In the genomic region with DNA sequence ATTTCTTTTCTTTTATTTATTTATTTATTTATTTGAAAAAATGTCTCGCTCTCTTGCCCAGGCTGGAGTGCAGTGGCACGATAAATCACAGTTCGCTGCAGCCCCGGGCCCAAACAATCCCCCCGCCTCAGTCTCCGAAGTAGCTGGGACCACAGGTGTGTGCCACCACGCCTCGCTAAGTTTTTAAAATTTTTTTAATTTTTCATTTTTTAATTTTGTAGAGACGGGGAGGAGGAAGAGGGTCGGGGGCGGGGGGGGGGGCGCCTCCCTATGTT, we compare ENCODE assay signal across 8 cellular contexts. TPM values are rescaled to one million over a fixed set of nuclear protein-coding genes. Genes with fewer than 3 reads are reported as not detected.
DNase-seq lines count a peak whose midpoint lies in the region; ATAC-seq lines count a peak whose summit lies in the region.

No MANE protein-coding gene starts in this region.

- H3K27ac Mint-ChIP-seq in activated naive CD8-positive, alpha-beta T cell treated with anti-CD3 and anti-CD28 coated beads for 36 hours: peak overlapping the region; percentile 91
- H3K27ac Mint-ChIP-seq in stimulated activated naive B cell treated with anti-CD40 and anti-IgM and Interleukin-4, amounts not matched to agents 10 μg/mL and 1 μg/mL and 100 μg/mL, for 72 hours: peak overlapping the region; percentile 99

- H3K9me3 ChIP-seq in iPS-18c (ENCODE audit: control insufficient read depth, insufficient read depth, low read length): no peaks in the 10 kb centered on the region

- peak overlapping the region; percentile 92 for H3K4me3 Mint-ChIP-seq in activated naive CD8-positive, alpha-beta T cell treated with anti-CD3 and anti-CD28 coated beads for 36 hours
- H3K4me3 Mint-ChIP-seq in stimulated activated naive B cell treated with anti-CD40 and anti-IgM and Interleukin-4, amounts not matched to agents 10 μg/mL and 1 μg/mL and 100 μg/mL, for 72 hours: peak overlapping the region; percentile 92 to 99

- DNase-seq in activated naive CD8-positive, alpha-beta T cell treated with anti-CD3 and anti-CD28 coated beads for 36 hours: no peak
- no peak for DNase-seq in stimulated activated naive B cell treated with anti-CD40 and anti-IgM and Interleukin-4, amounts not matched to agents 10 μg/mL and 1 μg/mL and 100 μg/mL, for 72 hours
- no peak for DNase-seq in HuH-7.5 (ENCODE audit: low spot score)
- no peak for DNase-seq in H4 (ENCODE audit: low spot score)
- no peak for DNase-seq in DMS 273 treated with DMSO at 0.1 percent for 48 hours (lab: John Stamatoyannopoulos, UW)
- DNase-seq in GDM1 (lab: John Stamatoyannopoulos, UW): no peak

- peak overlapping the region; percentile 85; the same call in 1 of the 2 replicates for H3K4me3 ChIP-seq in iPS-18c (ENCODE audit: insufficient read depth, low read depth, low read length)

- no peaks in the 10 kb centered on the region for H3K27me3 Mint-ChIP-seq in activated naive CD8-positive, alpha-beta T cell treated with anti-CD3 and anti-CD28 coated beads for 36 hours
- H3K27me3 Mint-ChIP-seq in stimulated activated naive B cell treated with anti-CD40 and anti-IgM and Interleukin-4, amounts not matched to agents 10 μg/mL and 1 μg/mL and 100 μg/mL, for 72 hours: no peaks in the 10 kb centered on the region

- peaks cover 13% of the 10 kb centered on the region for H3K36me3 Mint-ChIP-seq in activated naive CD8-positive, alpha-beta T cell treated with anti-CD3 and anti-CD28 coated beads for 36 hours
- H3K36me3 Mint-ChIP-seq in stimulated activated naive B cell treated with anti-CD40 and anti-IgM and Interleukin-4, amounts not matched to agents 10 μg/mL and 1 μg/mL and 100 μg/mL, for 72 hours: peaks cover 8 to 10% of the 10 kb centered on the region in 2 donors

- ATAC-seq in HG03354 (IDR thresholded peaks at IDR 0.05; ENCODE audit: poor library complexity, severe bottlenecking, unreplicated experiment): peak; percentile 0
- ATAC-seq in stimulated activated naive B cell treated with anti-CD40 and anti-IgM and Interleukin-4, amounts not matched to agents 10 μg/mL and 1 μg/mL and 100 μg/mL, for 72 hours (replicated peaks): no peak

- no peaks in the 10 kb centered on the region for H3K9me3 Mint-ChIP-seq in activated naive CD8-positive, alpha-beta T cell treated with anti-CD3 and anti-CD28 coated beads for 36 hours
- H3K9me3 Mint-ChIP-seq in stimulated activated naive B cell treated with anti-CD40 and anti-IgM and Interleukin-4, amounts not matched to agents 10 μg/mL and 1 μg/mL and 100 μg/mL, for 72 hours: no peaks in the 10 kb centered on the region

- peaks cover 21% of the 10 kb centered on the region for H3K4me1 Mint-ChIP-seq in activated naive CD8-positive, alpha-beta T cell treated with anti-CD3 and anti-CD28 coated beads for 36 hours
- H3K4me1 Mint-ChIP-seq in stimulated activated naive B cell treated with anti-CD40 and anti-IgM and Interleukin-4, amounts not matched to agents 10 μg/mL and 1 μg/mL and 100 μg/mL, for 72 hours: peaks cover 8 to 25% of the 10 kb centered on the region in 2 donors

RNA-seq across cellular contexts. Expression of a gene that starts 0.5 kb away (rescaled TPM):
- total RNA-seq in activated naive CD8-positive, alpha-beta T cell treated with anti-CD3 and anti-CD28 coated beads for 36 hours: 10 to 100 TPM; 29.5 to 32.0 TPM
- total RNA-seq in H4 (2014; rRNA removed; shearing (Covaris generic)): 24.1 and 42.5 TPM in 2 replicates

RNA-seq across cellular contexts. Expression of a gene that starts 24.2 kb away (rescaled TPM):
- total RNA-seq in activated naive CD8-positive, alpha-beta T cell treated with anti-CD3 and anti-CD28 coated beads for 36 hours: 10 to 100 TPM; 59.5 to 62.1 TPM
- 71.2 and 76.8 TPM in 2 replicates for total RNA-seq in H4 (2014; rRNA removed; shearing (Covaris generic))
